35 cellular contexts compared by ENCODE assay signal in genomic region chr3:11014752-11015151, GRCh38. TPM values are rescaled to one million over a fixed set of nuclear protein-coding genes. Genes with fewer than 3 reads are reported as not detected.
"Had no signal": no experiment of that assay in that cellular context is flagged by ENCODE, and none has a peak within 500 bp of the region (broad histone marks: within the 10 kb centered on the region; RNA-seq: fewer than 3 reads in every experiment).

No MANE protein-coding gene starts in this region.

- H3K4me1 ChIP-seq: ascending aorta, breast epithelium, esophagus muscularis mucosa, gastroesophageal sphincter had no signal

- DNase-seq: activated CD4-positive, alpha-beta memory T cell treated with anti-CD3 and anti-CD28 coated beads for 36 hours; activated CD4-positive, alpha-beta T cell treated with anti-CD3 and anti-CD28 coated beads for 36 hours; activated CD4-positive, alpha-beta T cell treated with anti-CD3 and anti-CD28 coated beads, Interleukin-2, amount 10 ng/mL, durations not matched to agents 24 days and 14 days; activated CD4-positive, CD25-positive, alpha-beta regulatory T cell; activated CD4-positive, CD25-positive, alpha-beta regulatory T cell treated with anti-CD3 and anti-CD28 coated beads, Interleukin-2, amount 50 U/mL, for 72 hours; activated CD8-positive, alpha-beta memory T cell treated with anti-CD3 and anti-CD28 coated beads, Interleukin-2, amount 10 ng/mL, durations not matched to agents 7 days and 5 days; activated CD8-positive, alpha-beta memory T cell treated with anti-CD3 and anti-CD28 coated beads, Interleukin-2, amount 50 U/mL, for 4 hours; activated CD8-positive, alpha-beta T cell treated with anti-CD3 and anti-CD28 coated beads, Interleukin-2, amount 10 ng/mL, durations not matched to agents 7 days and 5 days; activated gamma-delta T cell; activated naive CD4-positive, alpha-beta T cell; activated naive CD4-positive, alpha-beta T cell treated with anti-CD3 and anti-CD28 coated beads, Interleukin-2, amount 10 ng/mL, durations not matched to agents 7 days and 5 days; activated naive CD8-positive, alpha-beta T cell treated with anti-CD3 and anti-CD28 coated beads, Interleukin-2, amount 10 ng/mL, durations not matched to agents 7 days and 5 days; activated T-cell treated with anti-CD3 and anti-CD28 coated beads, Interleukin-2, amount 50 U/mL, for 1 hour; activated T-cell treated with anti-CD3 and anti-CD28 coated beads, Interleukin-2, amount 50 U/mL, for 48 hours; central memory CD4-positive, alpha-beta T cell; cerebellar nuclear complex; effector CD4-positive, alpha-beta T cell; effector memory CD8-positive, alpha-beta T cell; erythroblast; foreskin melanocyte; T-helper 2 cell had no signal

- H3K27ac ChIP-seq: ascending aorta, breast epithelium, cardiac muscle cell, coronary artery, esophagus muscularis mucosa, gastroesophageal sphincter had no signal

- H3K4me1 Mint-ChIP-seq: activated CD4-positive, alpha-beta T cell treated with anti-CD3 and anti-CD28 coated beads for 36 hours; activated CD4-positive, alpha-beta T cell treated with anti-CD3 and anti-CD28 coated beads, Interleukin-2, amount 10 ng/mL, durations not matched to agents 24 days and 14 days; activated CD8-positive, alpha-beta memory T cell treated with anti-CD3 and anti-CD28 coated beads, Interleukin-2, amount 10 ng/mL, durations not matched to agents 7 days and 5 days; activated naive CD4-positive, alpha-beta T cell treated with anti-CD3 and anti-CD28 coated beads, Interleukin-2, amount 10 ng/mL, durations not matched to agents 7 days and 5 days; activated naive CD8-positive, alpha-beta T cell treated with anti-CD3 and anti-CD28 coated beads, Interleukin-2, amount 10 ng/mL, durations not matched to agents 7 days and 5 days had no signal

- H3K4me3 ChIP-seq: ascending aorta, breast epithelium, cardiac muscle cell, coronary artery, esophagus muscularis mucosa, gastroesophageal sphincter had no signal

- H3K36me3 Mint-ChIP-seq: activated CD4-positive, alpha-beta memory T cell treated with anti-CD3 and anti-CD28 coated beads for 36 hours; activated CD8-positive, alpha-beta memory T cell treated with anti-CD3 and anti-CD28 coated beads, Interleukin-2, amount 10 ng/mL, durations not matched to agents 7 days and 5 days; activated naive CD4-positive, alpha-beta T cell treated with anti-CD3 and anti-CD28 coated beads, Interleukin-2, amount 10 ng/mL, durations not matched to agents 7 days and 5 days; activated naive CD4-positive, alpha-beta T cell treated with anti-CD3 and anti-CD28 coated beads, Interleukin-2, amount 50 U/mL, for 72 hours; activated naive CD8-positive, alpha-beta T cell treated with anti-CD3 and anti-CD28 coated beads, Interleukin-2, amount 10 ng/mL, durations not matched to agents 7 days and 5 days had no signal

- H3K9me3 ChIP-seq: ascending aorta, breast epithelium, esophagus muscularis mucosa, gastroesophageal sphincter had no signal

- H3K9me3 Mint-ChIP-seq: activated CD4-positive, alpha-beta memory T cell treated with anti-CD3 and anti-CD28 coated beads for 36 hours; activated CD4-positive, alpha-beta T cell treated with anti-CD3 and anti-CD28 coated beads, Interleukin-2, amount 10 ng/mL, durations not matched to agents 24 days and 14 days; activated naive CD4-positive, alpha-beta T cell treated with anti-CD3 and anti-CD28 coated beads, Interleukin-2, amount 10 ng/mL, durations not matched to agents 7 days and 5 days; activated naive CD4-positive, alpha-beta T cell treated with anti-CD3 and anti-CD28 coated beads, Interleukin-2, amount 50 U/mL, for 72 hours; activated naive CD8-positive, alpha-beta T cell treated with anti-CD3 and anti-CD28 coated beads, Interleukin-2, amount 10 ng/mL, durations not matched to agents 7 days and 5 days; brain; dendritic cell treated with granulocyte-macrophage colony-stimulating factor and Interleukin-4, amounts not matched to agents 40 ng/mL and 50 ng/mL, for 4 days; effector memory CD8-positive, alpha-beta T cell had no signal

- H3K27ac Mint-ChIP-seq: activated CD4-positive, alpha-beta memory T cell treated with anti-CD3 and anti-CD28 coated beads for 36 hours; activated CD4-positive, alpha-beta T cell treated with anti-CD3 and anti-CD28 coated beads for 36 hours; activated CD4-positive, alpha-beta T cell treated with anti-CD3 and anti-CD28 coated beads, Interleukin-2, amount 10 ng/mL, durations not matched to agents 24 days and 14 days; activated CD8-positive, alpha-beta memory T cell treated with anti-CD3 and anti-CD28 coated beads, Interleukin-2, amount 10 ng/mL, durations not matched to agents 7 days and 5 days; activated CD8-positive, alpha-beta T cell treated with anti-CD3 and anti-CD28 coated beads, Interleukin-2, amount 10 ng/mL, durations not matched to agents 7 days and 5 days; activated naive CD4-positive, alpha-beta T cell treated with anti-CD3 and anti-CD28 coated beads, Interleukin-2, amount 10 ng/mL, durations not matched to agents 7 days and 5 days; activated naive CD4-positive, alpha-beta T cell treated with anti-CD3 and anti-CD28 coated beads, Interleukin-2, amount 50 U/mL, for 72 hours; activated naive CD8-positive, alpha-beta T cell treated with anti-CD3 and anti-CD28 coated beads, Interleukin-2, amount 10 ng/mL, durations not matched to agents 7 days and 5 days; brain; dendritic cell treated with granulocyte-macrophage colony-stimulating factor and Interleukin-4, amounts not matched to agents 40 ng/mL and 50 ng/mL, for 4 days; effector memory CD8-positive, alpha-beta T cell had no signal

- H3K27me3 ChIP-seq: ascending aorta, cardiac muscle cell had no signal

- H3K4me3 Mint-ChIP-seq: activated CD4-positive, alpha-beta memory T cell treated with anti-CD3 and anti-CD28 coated beads for 36 hours; activated CD4-positive, alpha-beta T cell treated with anti-CD3 and anti-CD28 coated beads for 36 hours; activated CD4-positive, alpha-beta T cell treated with anti-CD3 and anti-CD28 coated beads, Interleukin-2, amount 10 ng/mL, durations not matched to agents 24 days and 14 days; activated CD8-positive, alpha-beta memory T cell treated with anti-CD3 and anti-CD28 coated beads, Interleukin-2, amount 10 ng/mL, durations not matched to agents 7 days and 5 days; activated CD8-positive, alpha-beta T cell treated with anti-CD3 and anti-CD28 coated beads, Interleukin-2, amount 10 ng/mL, durations not matched to agents 7 days and 5 days; activated naive CD4-positive, alpha-beta T cell treated with anti-CD3 and anti-CD28 coated beads, Interleukin-2, amount 10 ng/mL, durations not matched to agents 7 days and 5 days; activated naive CD8-positive, alpha-beta T cell treated with anti-CD3 and anti-CD28 coated beads, Interleukin-2, amount 10 ng/mL, durations not matched to agents 7 days and 5 days; brain; dendritic cell treated with granulocyte-macrophage colony-stimulating factor and Interleukin-4, amounts not matched to agents 40 ng/mL and 50 ng/mL, for 4 days; effector memory CD8-positive, alpha-beta T cell had no signal

- H3K36me3 ChIP-seq: ascending aorta, breast epithelium, cardiac muscle cell, esophagus muscularis mucosa, gastroesophageal sphincter had no signal

- H3K27me3 Mint-ChIP-seq: activated CD4-positive, alpha-beta T cell treated with anti-CD3 and anti-CD28 coated beads, Interleukin-2, amount 10 ng/mL, durations not matched to agents 24 days and 14 days; activated CD8-positive, alpha-beta memory T cell treated with anti-CD3 and anti-CD28 coated beads, Interleukin-2, amount 10 ng/mL, durations not matched to agents 7 days and 5 days; activated naive CD4-positive, alpha-beta T cell treated with anti-CD3 and anti-CD28 coated beads, Interleukin-2, amount 10 ng/mL, durations not matched to agents 7 days and 5 days; activated naive CD8-positive, alpha-beta T cell treated with anti-CD3 and anti-CD28 coated beads, Interleukin-2, amount 10 ng/mL, durations not matched to agents 7 days and 5 days; brain had no signal

RNA-seq across cellular contexts. Expression of gene SLC6A1, which starts 22.2 kb away (rescaled TPM):
- total RNA-seq: activated CD4-positive, alpha-beta memory T cell treated with anti-CD3 and anti-CD28 coated beads for 36 hours; activated CD4-positive, alpha-beta T cell treated with anti-CD3 and anti-CD28 coated beads for 36 hours; activated CD4-positive, alpha-beta T cell treated with anti-CD3 and anti-CD28 coated beads, Interleukin-2, amount 10 ng/mL, durations not matched to agents 24 days and 14 days; activated CD8-positive, alpha-beta memory T cell treated with anti-CD3 and anti-CD28 coated beads for 36 hours; activated CD8-positive, alpha-beta memory T cell treated with anti-CD3 and anti-CD28 coated beads, Interleukin-2, amount 10 ng/mL, durations not matched to agents 7 days and 5 days; activated CD8-positive, alpha-beta T cell treated with anti-CD3 and anti-CD28 coated beads, Interleukin-2, amount 10 ng/mL, durations not matched to agents 7 days and 5 days; activated naive CD4-positive, alpha-beta T cell treated with anti-CD3 and anti-CD28 coated beads, Interleukin-2, amount 50 U/mL, for 72 hours; activated naive CD8-positive, alpha-beta T cell treated with anti-CD3 and anti-CD28 coated beads, Interleukin-2, amount 10 ng/mL, durations not matched to agents 7 days and 5 days; cardiac muscle cell; fibroblast of lung; fibroblast of villous mesenchyme; glomerular endothelial cell; T-helper 1 cell treated with Interleukin-12 subunit alpha and Interleukin-12 subunit beta and Interleukin-4 antibody, amounts not matched to agents 30 ng/mL and 1 ng/mL, for 36 hours had no signal
